26 cellular contexts compared by ENCODE assay signal in genomic region chr15:36133686-36134085, GRCh38.
"Had no signal": no experiment of that assay in that cellular context is flagged by ENCODE, and none has a peak within 500 bp of the region (broad histone marks: within the 10 kb centered on the region; RNA-seq: fewer than 3 reads in every experiment).

No MANE protein-coding gene starts in this region.

- H3K9me3 ChIP-seq: right lobe of liver, suprapubic skin, tibial nerve had no signal

- H3K36me3 Mint-ChIP-seq: activated CD8-positive, alpha-beta memory T cell treated with anti-CD3 and anti-CD28 coated beads, Interleukin-2, amount 10 ng/mL, durations not matched to agents 7 days and 5 days; brain; immature natural killer cell; natural killer cell treated with Interleukin-12 subunit alpha and Interleukin-12 subunit beta and Interleukin-15 and Interleukin-18, amount 100 ng/mL, for 72 hours; stimulated activated memory B cell treated with anti-CD40 and anti-IgM and Interleukin-4, amounts not matched to agents 10 μg/mL and 1 μg/mL and 100 μg/mL, for 72 hours had no signal

- ATAC-seq: activated CD8-positive, alpha-beta memory T cell treated with anti-CD3 and anti-CD28 coated beads, Interleukin-2, amount 10 ng/mL, durations not matched to agents 7 days and 5 days; activated CD8-positive, alpha-beta T cell treated with anti-CD3 and anti-CD28 coated beads for 36 hours; activated naive CD8-positive, alpha-beta T cell treated with anti-CD3 and anti-CD28 coated beads, Interleukin-2, amount 50 U/mL, for 24 hours; foreskin keratinocyte; left lung; natural killer cell treated with Interleukin-12 subunit alpha and Interleukin-12 subunit beta and Interleukin-15 and Interleukin-18, amount 100 ng/mL, for 72 hours; right lobe of liver; stimulated activated memory B cell treated with anti-CD40 and anti-IgM and Interleukin-4, amounts not matched to agents 10 μg/mL and 1 μg/mL and 100 μg/mL, for 72 hours had no signal

- DNase-seq: activated CD4-positive, alpha-beta T cell treated with anti-CD3 and anti-CD28 coated beads, Interleukin-2, amount 10 ng/mL, durations not matched to agents 7 days and 5 days; activated CD8-positive, alpha-beta memory T cell treated with anti-CD3 and anti-CD28 coated beads, Interleukin-2, amount 10 ng/mL, durations not matched to agents 7 days and 5 days; activated CD8-positive, alpha-beta T cell treated with anti-CD3 and anti-CD28 coated beads for 36 hours; activated gamma-delta T cell; activated naive CD4-positive, alpha-beta T cell treated with anti-CD3 and anti-CD28 coated beads, Interleukin-2, amount 50 U/mL, for 16 hours; activated naive CD8-positive, alpha-beta T cell treated with anti-CD3 and anti-CD28 coated beads, Interleukin-2, amount 50 U/mL, for 24 hours; activated T-cell treated with anti-CD3 and anti-CD28 coated beads for 4 hours; anterior cingulate cortex; caudate nucleus; effector CD4-positive, alpha-beta T cell; immature natural killer cell; kidney glomerular epithelial cell; left lung; nucleus accumbens; right lobe of liver; small intestine; stimulated activated CD4-positive, alpha-beta T cell treated with anti-CD3 and anti-CD28 coated beads, Interleukin-15, amount 100 ng/mL, for 24 hours; stomach had no signal

- H3K4me1 ChIP-seq: left lung, right lobe of liver, suprapubic skin, tibial nerve had no signal

- H3K4me3 ChIP-seq: left lung, right lobe of liver, stomach, suprapubic skin, tibial nerve had no signal

- FAIRE-seq: endometrium had no signal

- H3K36me3 ChIP-seq: left lung, right lobe of liver, stomach, suprapubic skin, tibial nerve had no signal

- H3K4me1 Mint-ChIP-seq: activated CD4-positive, alpha-beta T cell treated with anti-CD3 and anti-CD28 coated beads, Interleukin-2, amount 10 ng/mL, durations not matched to agents 7 days and 5 days; activated CD8-positive, alpha-beta memory T cell treated with anti-CD3 and anti-CD28 coated beads, Interleukin-2, amount 10 ng/mL, durations not matched to agents 7 days and 5 days; activated naive CD8-positive, alpha-beta T cell treated with anti-CD3 and anti-CD28 coated beads, Interleukin-2, amount 50 U/mL, for 24 hours; brain; immature natural killer cell; stimulated activated memory B cell treated with anti-CD40 and anti-IgM and Interleukin-4, amounts not matched to agents 10 μg/mL and 1 μg/mL and 100 μg/mL, for 72 hours had no signal

- H3K27me3 Mint-ChIP-seq: activated CD4-positive, alpha-beta T cell treated with anti-CD3 and anti-CD28 coated beads, Interleukin-2, amount 10 ng/mL, durations not matched to agents 7 days and 5 days; activated CD8-positive, alpha-beta memory T cell treated with anti-CD3 and anti-CD28 coated beads, Interleukin-2, amount 10 ng/mL, durations not matched to agents 7 days and 5 days; activated CD8-positive, alpha-beta T cell treated with anti-CD3 and anti-CD28 coated beads for 36 hours; activated naive CD8-positive, alpha-beta T cell treated with anti-CD3 and anti-CD28 coated beads, Interleukin-2, amount 50 U/mL, for 24 hours; dendritic cell treated with granulocyte-macrophage colony-stimulating factor and Interleukin-4, amounts not matched to agents 40 ng/mL and 50 ng/mL, for 4 days; natural killer cell treated with Interleukin-12 subunit alpha and Interleukin-12 subunit beta and Interleukin-15 and Interleukin-18, amount 100 ng/mL, for 72 hours; stimulated activated memory B cell treated with anti-CD40 and anti-IgM and Interleukin-4, amounts not matched to agents 10 μg/mL and 1 μg/mL and 100 μg/mL, for 72 hours had no signal

- H3K4me3 Mint-ChIP-seq: activated CD4-positive, alpha-beta T cell treated with anti-CD3 and anti-CD28 coated beads, Interleukin-2, amount 10 ng/mL, durations not matched to agents 7 days and 5 days; activated CD8-positive, alpha-beta memory T cell treated with anti-CD3 and anti-CD28 coated beads, Interleukin-2, amount 10 ng/mL, durations not matched to agents 7 days and 5 days; activated CD8-positive, alpha-beta T cell treated with anti-CD3 and anti-CD28 coated beads for 36 hours; activated naive CD8-positive, alpha-beta T cell treated with anti-CD3 and anti-CD28 coated beads, Interleukin-2, amount 50 U/mL, for 24 hours; brain; dendritic cell treated with granulocyte-macrophage colony-stimulating factor and Interleukin-4, amounts not matched to agents 40 ng/mL and 50 ng/mL, for 4 days; immature natural killer cell; natural killer cell treated with Interleukin-12 subunit alpha and Interleukin-12 subunit beta and Interleukin-15 and Interleukin-18, amount 100 ng/mL, for 72 hours; stimulated activated memory B cell treated with anti-CD40 and anti-IgM and Interleukin-4, amounts not matched to agents 10 μg/mL and 1 μg/mL and 100 μg/mL, for 72 hours had no signal

- H3K27ac ChIP-seq: foreskin keratinocyte, left lung, right lobe of liver, stomach, suprapubic skin, tibial nerve had no signal

- H3K27ac Mint-ChIP-seq: activated CD4-positive, alpha-beta T cell treated with anti-CD3 and anti-CD28 coated beads, Interleukin-2, amount 10 ng/mL, durations not matched to agents 7 days and 5 days; activated CD8-positive, alpha-beta memory T cell treated with anti-CD3 and anti-CD28 coated beads, Interleukin-2, amount 10 ng/mL, durations not matched to agents 7 days and 5 days; activated CD8-positive, alpha-beta T cell treated with anti-CD3 and anti-CD28 coated beads for 36 hours; activated naive CD8-positive, alpha-beta T cell treated with anti-CD3 and anti-CD28 coated beads, Interleukin-2, amount 50 U/mL, for 24 hours; brain; dendritic cell treated with granulocyte-macrophage colony-stimulating factor and Interleukin-4, amounts not matched to agents 40 ng/mL and 50 ng/mL, for 4 days; immature natural killer cell; natural killer cell treated with Interleukin-12 subunit alpha and Interleukin-12 subunit beta and Interleukin-15 and Interleukin-18, amount 100 ng/mL, for 72 hours; stimulated activated memory B cell treated with anti-CD40 and anti-IgM and Interleukin-4, amounts not matched to agents 10 μg/mL and 1 μg/mL and 100 μg/mL, for 72 hours had no signal

- H3K9me3 Mint-ChIP-seq: activated CD8-positive, alpha-beta T cell treated with anti-CD3 and anti-CD28 coated beads for 36 hours; activated naive CD8-positive, alpha-beta T cell treated with anti-CD3 and anti-CD28 coated beads, Interleukin-2, amount 50 U/mL, for 24 hours had no signal

- H3K27me3 ChIP-seq: foreskin keratinocyte, left lung, right lobe of liver, stomach, suprapubic skin, tibial nerve had no signal
